ENCODE assay signal across 2 cellular contexts in genomic region chr4:110395416-110395815, GRCh38.
TF ChIP-seq lines count a peak whose summit lies in the region.

No MANE protein-coding gene starts in this region.

TF ChIP-seq in HepG2, 621 proteins besides CTCF, POLR2A, EP300 and RAD21 (continued from another document):
- TF ChIP-seq E2F5 (CRISPR knock-in tag; conservative IDR thresholded peaks at IDR 0.05), result no peak
- no peak for TF ChIP-seq ZNF24 (IDR thresholded peaks at IDR 0.05)
- no peak for TF ChIP-seq ZNF333 (CRISPR knock-in tag; IDR thresholded peaks at IDR 0.05; ENCODE audit: borderline replicate concordance)
- TF ChIP-seq HOXA7 (CRISPR knock-in tag; IDR thresholded peaks at IDR 0.05), result no peak
- no peak for TF ChIP-seq ZNF337 (CRISPR knock-in tag; IDR thresholded peaks at IDR 0.05; ENCODE audit: borderline replicate concordance, low read depth)
- no peak for TF ChIP-seq SKIL (CRISPR knock-in tag; IDR thresholded peaks at IDR 0.05; ENCODE audit: borderline replicate concordance)
- TF ChIP-seq ZMYM4 (CRISPR knock-in tag; IDR thresholded peaks at IDR 0.05), result no peak
- no peak for TF ChIP-seq BCLAF1 (IDR thresholded peaks at IDR 0.05)
- no peak for TF ChIP-seq PITX1 (CRISPR knock-in tag; IDR thresholded peaks at IDR 0.05)
- no peak for TF ChIP-seq PAF1 (CRISPR knock-in tag; IDR thresholded peaks at IDR 0.05)
- TF ChIP-seq ZNF33B (CRISPR knock-in tag; IDR thresholded peaks at IDR 0.05), result no peak
- TF ChIP-seq ZBTB2 (CRISPR knock-in tag; IDR thresholded peaks at IDR 0.05; ENCODE audit: low read depth), result no peak
- no peak for TF ChIP-seq ONECUT2 (CRISPR knock-in tag; IDR thresholded peaks at IDR 0.05)
- TF ChIP-seq ZNF451 (CRISPR knock-in tag; IDR thresholded peaks at IDR 0.05), result no peak

TF ChIP-seq in GM23338, 12 proteins besides CTCF, POLR2A, EP300 and RAD21 (continued from another document):
- TF ChIP-seq REST (IDR thresholded peaks at IDR 0.05; ENCODE audit: unreplicated experiment) (no peak), STAT1 (IDR thresholded peaks at IDR 0.05; ENCODE audit: unreplicated experiment) (no peak), ZNF331 (CRISPR knock-in tag; IDR thresholded peaks at IDR 0.05; ENCODE audit: low read depth) (no peak), ETS1 (IDR thresholded peaks at IDR 0.05) (no peak), EZH2phosphoT487 (IDR thresholded peaks at IDR 0.05; ENCODE audit: unreplicated experiment) (no peak), JUNB (IDR thresholded peaks at IDR 0.05; ENCODE audit: unreplicated experiment) (no peak), CREB1 (CRISPR knock-in tag; IDR thresholded peaks at IDR 0.05; ENCODE audit: low read depth) (no peak), ZNF462 (CRISPR knock-in tag; IDR thresholded peaks at IDR 0.05) (no peak), EZH2 (IDR thresholded peaks at IDR 0.05; ENCODE audit: low read depth, unreplicated experiment) (no peak), POLR2AphosphoS5 (IDR thresholded peaks at IDR 0.05; ENCODE audit: low read depth) (no peak)
TF ChIP-seq in GM23338: peak in this region for 0.
